Comparison of ENCODE assay signal across 18 cellular contexts in the genomic region with DNA sequence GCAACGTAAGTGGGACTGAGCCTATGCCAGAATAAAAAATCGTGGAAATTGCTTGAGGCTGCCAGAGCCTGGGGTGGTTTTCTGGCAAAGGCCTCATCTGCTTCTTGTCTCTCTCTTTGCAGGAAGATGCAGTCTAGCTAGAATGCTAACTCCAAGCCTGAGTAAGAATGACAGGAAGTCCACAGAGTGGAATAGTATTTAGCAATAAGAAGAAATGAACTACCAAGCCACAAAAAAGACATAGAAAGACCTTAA.
A peak's percentile ranks its signal among the peaks of the same experiment; 100 is the strongest.
DNase-seq lines count a peak whose midpoint lies in the region; TF ChIP-seq lines count a peak whose summit lies in the region.
"Had no signal": no experiment of that assay in that cellular context is flagged by ENCODE, and none has a peak within 500 bp of the region (broad histone marks: within the 10 kb centered on the region; RNA-seq: fewer than 3 reads in every experiment).

No MANE protein-coding gene starts in this region.

- H3K27me3 Mint-ChIP-seq in endothelial cell (ENCODE audit: unreplicated experiment) (peaks cover 18% of the 10 kb centered on the region), neural crest cell (ENCODE audit: low read depth) (peaks cover 75% of the 10 kb centered on the region)

- no peak overlapping the region for H3K4me3 ChIP-seq in GM23248
- H3K4me3 ChIP-seq: BLaER1, GM12878 had no signal

- H3K4me3 Mint-ChIP-seq in endothelial cell (ENCODE audit: unreplicated experiment) (peak overlapping the region; percentile 16), neural crest cell (peak overlapping the region; percentile 6)
- H3K4me3 Mint-ChIP-seq: B cell; CD4-positive, CD25-positive, alpha-beta regulatory T cell; CD8-positive, alpha-beta T cell had no signal

- no peak overlapping the region for H3K27ac ChIP-seq in GM23248
- H3K27ac ChIP-seq: BLaER1, C4-2B had no signal

- TF ChIP-seq POLR2A in erythroblast (IDR thresholded peaks at IDR 0.05; ENCODE audit: low read length), result no peak

- H3K27me3 ChIP-seq in GM23248 (replicated peaks; ENCODE audit: insufficient read depth), result 0 out of 2 replicates have a peak, but pooled peaks cover 5% of the 10 kb centered on the region
- H3K27me3 ChIP-seq: BLaER1 had no signal

- H3K36me3 ChIP-seq in GM23248 (ENCODE audit: low read depth), result no peaks in the 10 kb centered on the region
- H3K36me3 ChIP-seq: BLaER1 had no signal

- peaks cover 29% of the 10 kb centered on the region for H3F3A ChIP-seq in GM23248 (ENCODE audit: insufficient read depth)

- no peaks in the 10 kb centered on the region for H3K9me3 Mint-ChIP-seq in endothelial cell (ENCODE audit: unreplicated experiment)
- H3K9me3 Mint-ChIP-seq in neural crest cell, result peaks cover 7% of the 10 kb centered on the region

- H3K79me2 ChIP-seq in GM23248 (ENCODE audit: insufficient read depth), result no peaks in the 10 kb centered on the region

- H2AFZ ChIP-seq in GM23248, result no peak overlapping the region

- H3K4me1 ChIP-seq in GM23248 (ENCODE audit: insufficient read depth), result peaks cover 22% of the 10 kb centered on the region
- H3K4me1 ChIP-seq: BLaER1, Caco-2 had no signal

- DNase-seq in GM23248 (peak; percentile 10), endothelial cell (ENCODE audit: low spot score) (no peak), neural crest cell (ENCODE audit: low read depth, low spot score) (no peak), erythroblast (lab: John Stamatoyannopoulos, UW) (no peak), DMS79 treated with DMSO at 0.1 percent for 48 hours (lab: John Stamatoyannopoulos, UW) (no peak)
- DNase-seq in activated CD4-positive, alpha-beta T cell treated with anti-CD3 and anti-CD28 coated beads, Interleukin-2, amount 50 U/mL, for 48 hours, result no peak
- DNase-seq: Caco-2; CD4-positive, CD25-positive, alpha-beta regulatory T cell; CD8-positive, alpha-beta T cell; DMS153; EL; GDM1; GOT3; HCEC 1CT had no signal

- no peak overlapping the region for H3K4me2 ChIP-seq in GM23248 (ENCODE audit: unreplicated experiment)
- H3K4me2 ChIP-seq: BLaER1 had no signal

- H3K4me1 Mint-ChIP-seq in endothelial cell (ENCODE audit: unreplicated experiment) (peaks cover 24% of the 10 kb centered on the region), neural crest cell (peaks cover 15% of the 10 kb centered on the region)
- H3K4me1 Mint-ChIP-seq: B cell had no signal

- no peak for TF ChIP-seq CTCF in endothelial cell (IDR thresholded peaks at IDR 0.05; ENCODE audit: unreplicated experiment)
- no peak for TF ChIP-seq CTCF in neural crest cell (conservative IDR thresholded peaks at IDR 0.05)

- H3K9me3 ChIP-seq in GM23248 (ENCODE audit: low read depth), result no peaks in the 10 kb centered on the region

- H3K27ac Mint-ChIP-seq in endothelial cell (ENCODE audit: unreplicated experiment) (peak overlapping the region; percentile 76), neural crest cell (ENCODE audit: unreplicated experiment) (no peak overlapping the region)
- H3K27ac Mint-ChIP-seq: B cell; CD4-positive, CD25-positive, alpha-beta regulatory T cell; CD8-positive, alpha-beta T cell had no signal

- H3K36me3 Mint-ChIP-seq in endothelial cell (ENCODE audit: low read depth, unreplicated experiment) (peaks cover 5% of the 10 kb centered on the region), neural crest cell (ENCODE audit: low read depth) (peaks cover 4% of the 10 kb centered on the region)
- H3K36me3 Mint-ChIP-seq: CD4-positive, CD25-positive, alpha-beta regulatory T cell; CD8-positive, alpha-beta T cell had no signal

- H3K9me2 ChIP-seq in GM23248 (ENCODE audit: insufficient read depth), result no peaks in the 10 kb centered on the region

- H3K9ac ChIP-seq in GM23248, result no peak overlapping the region
- H3K9ac ChIP-seq: BLaER1 had no signal

- H4K20me1 ChIP-seq in GM23248 (ENCODE audit: insufficient read depth), result no peaks in the 10 kb centered on the region
- H4K20me1 ChIP-seq: BLaER1 had no signal

- 16 to 26% methylated on average over 2 of the region's 2 CpGs for WGBS in GM23248 (ENCODE audit: low coverage in 1 of 2, low lambda C conversion rate in 2 of 2, missing lambda C conversion rate in 2 of 2), 2 experiments

- in situ Hi-C loops in GM23248 (cut with MboI), result no loop called here
